In genomic region chr1:209748620-209749019, GRCh38 we compare ENCODE assay signal across 16 cellular contexts. TPM values are rescaled to one million over a fixed set of nuclear protein-coding genes. Genes with fewer than 3 reads are reported as not detected.
DNase-seq lines count a peak whose midpoint lies in the region; ATAC-seq and TF ChIP-seq lines count a peak whose summit lies in the region.
"Had no signal": no experiment of that assay in that cellular context is flagged by ENCODE, and none has a peak within 500 bp of the region (broad histone marks: within the 10 kb centered on the region; RNA-seq: fewer than 3 reads in every experiment).

No MANE protein-coding gene starts in this region.

- intact Hi-C loops in spleen (cut with DNase I; ENCODE audit: low total_unique reads) = no loop called here
- intact Hi-C loops in posterior cingulate gyrus (cut with DNase I) = loop anchor here (1.0 to 5.0 kb wide), 2 partner anchors 146 to 171 kb away; no protein-coding TSS in a partner anchor

- H3K4me1 Mint-ChIP-seq in activated CD4-positive, alpha-beta T cell treated with anti-CD3 and anti-CD28 coated beads, Interleukin-2, amount 10 ng/mL, durations not matched to agents 7 days and 5 days = peaks cover 64% of the 10 kb centered on the region
- peaks cover 61% of the 10 kb centered on the region for H3K4me1 Mint-ChIP-seq in activated naive CD8-positive, alpha-beta T cell (ENCODE audit: low read depth)

- POLR2A ChIA-PET in activated CD4-positive, alpha-beta T cell treated with anti-CD3 and anti-CD28 coated beads, Interleukin-2, amount 10 ng/mL, durations not matched to agents 7 days and 5 days (lab: Charles Lee) = no interaction called here

- no peak for ATAC-seq in HG02763 (IDR thresholded peaks at IDR 0.05; ENCODE audit: unreplicated experiment)

- no peaks in the 10 kb centered on the region for H3K9me3 ChIP-seq in spleen
- H3K9me3 ChIP-seq: pancreas, tibial nerve had no signal

- no peak for TF ChIP-seq CTCF in NB4 (IDR thresholded peaks at IDR 0.05; ENCODE audit: low read depth, low read length)
- TF ChIP-seq CTCF in spleen (IDR thresholded peaks at IDR 0.05 in 8 of 11, conservative IDR thresholded peaks at IDR 0.05 in 3 of 11) = no peak

- peaks cover 2% of the 10 kb centered on the region for H3K36me3 Mint-ChIP-seq in activated CD4-positive, alpha-beta T cell treated with anti-CD3 and anti-CD28 coated beads, Interleukin-2, amount 10 ng/mL, durations not matched to agents 7 days and 5 days (ENCODE audit: low read depth)
- no peaks in the 10 kb centered on the region for H3K36me3 Mint-ChIP-seq in activated naive CD8-positive, alpha-beta T cell

- H3K27ac ChIP-seq in spleen = peak overlapping the region in 6 of 8 donors; percentile 26 to 85 (median 74)
- H3K27ac ChIP-seq: pancreas had no signal

- no peaks in the 10 kb centered on the region for H3K36me3 ChIP-seq in spleen
- H3K36me3 ChIP-seq: pancreas, tibial nerve had no signal

- H3K27ac Mint-ChIP-seq in activated CD4-positive, alpha-beta T cell treated with anti-CD3 and anti-CD28 coated beads, Interleukin-2, amount 10 ng/mL, durations not matched to agents 7 days and 5 days = peak overlapping the region; percentile 96
- peak overlapping the region; percentile 97 for H3K27ac Mint-ChIP-seq in activated naive CD8-positive, alpha-beta T cell

- 66 to 86% (median 72%) methylated on average over 4 of the region's 4 CpGs for WGBS in spleen, 5 donors

- H3K27me3 Mint-ChIP-seq in activated CD4-positive, alpha-beta T cell treated with anti-CD3 and anti-CD28 coated beads, Interleukin-2, amount 10 ng/mL, durations not matched to agents 7 days and 5 days = no peaks in the 10 kb centered on the region
- H3K27me3 Mint-ChIP-seq in activated naive CD8-positive, alpha-beta T cell = no peaks in the 10 kb centered on the region

- no peak for TF ChIP-seq POLR2A in NB4 (IDR thresholded peaks at IDR 0.05; ENCODE audit: extremely low read depth, insufficient read length)
- no peak for TF ChIP-seq POLR2A in spleen (IDR thresholded peaks at IDR 0.05)

- DNase-seq in activated CD4-positive, alpha-beta T cell treated with anti-CD3 and anti-CD28 coated beads, Interleukin-2, amount 10 ng/mL, durations not matched to agents 7 days and 5 days = no peak
- no peak for DNase-seq in activated CD4-positive, alpha-beta T cell treated with anti-CD3 and anti-CD28 coated beads for 4 hours
- DNase-seq in NB4 (ENCODE audit: low read depth) = peak; percentile 18
- no peak for DNase-seq in spleen
- no peak for DNase-seq in posterior cingulate gyrus
- no peak for DNase-seq in activated effector memory CD4-positive, alpha-beta T cell treated with anti-CD3 and anti-CD28 coated beads, Interleukin-2, amount 50 U/mL, for 16 hours
- DNase-seq: effector memory CD4-positive, alpha-beta T cell; NCI-H187 treated with DMSO at 0.1 percent for 48 hours; NCI-H526 treated with DMSO at 0.1 percent for 48 hours; pancreas had no signal

- CTCF ChIA-PET in activated CD4-positive, alpha-beta T cell treated with anti-CD3 and anti-CD28 coated beads, Interleukin-2, amount 10 ng/mL, durations not matched to agents 7 days and 5 days (lab: Charles Lee) = interaction anchor here (0.7 to 2.6 kb wide), 34 partner anchors 9 to 185 kb away, joined by 3 to 34 read pairs (median 6); partner anchors contain the start of genes C1orf74, G0S2 and TRAF3IP3

- H3K4me3 Mint-ChIP-seq in activated CD4-positive, alpha-beta T cell treated with anti-CD3 and anti-CD28 coated beads, Interleukin-2, amount 10 ng/mL, durations not matched to agents 7 days and 5 days = peak overlapping the region; percentile 70
- H3K4me3 Mint-ChIP-seq in activated naive CD8-positive, alpha-beta T cell = peak overlapping the region; percentile 85

- peaks cover 13 to 71% (median 45%) of the 10 kb centered on the region in 6 donors for H3K4me1 ChIP-seq in spleen

- no peaks in the 10 kb centered on the region for H3K9me3 Mint-ChIP-seq in activated CD4-positive, alpha-beta T cell treated with anti-CD3 and anti-CD28 coated beads, Interleukin-2, amount 10 ng/mL, durations not matched to agents 7 days and 5 days
- H3K9me3 Mint-ChIP-seq in activated naive CD8-positive, alpha-beta T cell (ENCODE audit: low read depth) = no peaks in the 10 kb centered on the region

- H3K4me3 ChIP-seq in NB4 (ENCODE audit: low read depth, low read length) = no peak overlapping the region
- H3K4me3 ChIP-seq in spleen = no peak overlapping the region
- H3K4me3 ChIP-seq: GM12878, K562, pancreas, tibial nerve had no signal

- no peaks in the 10 kb centered on the region for H3K27me3 ChIP-seq in spleen (replicated peaks in 1 of 7)
- H3K27me3 ChIP-seq: pancreas, tibial nerve had no signal

RNA-seq across cellular contexts. Expression of gene TRAF3IP3, which starts 7.2 kb away (rescaled TPM):
- 100 to 1,000 TPM; 426 to 434 TPM for total RNA-seq in activated CD4-positive, alpha-beta T cell treated with anti-CD3 and anti-CD28 coated beads, Interleukin-2, amount 10 ng/mL, durations not matched to agents 7 days and 5 days
- 100 to 1,000 TPM in 4 of 7 donors, 10 to 100 TPM in 3; 97.7 to 134 (median 109) TPM for total RNA-seq in spleen
- polyA plus RNA-seq in spleen = 100 to 1,000 TPM in 2 of 3 donors, 10 to 100 TPM in 1; 95.4 to 189 (median 107) TPM
- total RNA-seq: fibroblast of villous mesenchyme had no signal

RNA-seq across cellular contexts. Expression of gene C1orf74, which starts 35.7 kb away (rescaled TPM):
- 1 to 10 TPM; 1.9 to 2.0 TPM for total RNA-seq in activated CD4-positive, alpha-beta T cell treated with anti-CD3 and anti-CD28 coated beads, Interleukin-2, amount 10 ng/mL, durations not matched to agents 7 days and 5 days
- total RNA-seq in spleen = 1 to 10 TPM; 1.0 to 2.7 (median 1.8) TPM
- polyA plus RNA-seq in spleen = 1 to 10 TPM in 2 of 3 donors, under 1 TPM in 1; 0.96 to 1.6 (median 1.5) TPM

RNA-seq across cellular contexts. Expression of gene HSD11B1, which starts 44.0 kb away (rescaled TPM):
- 1 to 10 TPM; 1.5 TPM for total RNA-seq in activated CD4-positive, alpha-beta T cell treated with anti-CD3 and anti-CD28 coated beads, Interleukin-2, amount 10 ng/mL, durations not matched to agents 7 days and 5 days
- 10 to 100 TPM in 2 of 7 donors, 1 to 10 TPM in 5; 1.8 to 14.9 (median 4.2) TPM for total RNA-seq in spleen
- polyA plus RNA-seq in spleen = 1 to 10 TPM; 2.6 to 3.5 (median 3.2) TPM
- total RNA-seq: GM12878 had no signal

RNA-seq across cellular contexts. Expression of gene IRF6, which starts 57.3 kb away (rescaled TPM):
- total RNA-seq in activated CD4-positive, alpha-beta T cell treated with anti-CD3 and anti-CD28 coated beads, Interleukin-2, amount 10 ng/mL, durations not matched to agents 7 days and 5 days = not detected
- 1 to 10 TPM; 3.1 to 5.6 (median 4.0) TPM for total RNA-seq in spleen
- polyA plus RNA-seq in spleen = 1 to 10 TPM in 2 of 3 donors, under 1 TPM in 1; 0.59 to 1.6 (median 1.4) TPM
